ENCODE assay signal across 18 cellular contexts in genomic region chr12:125070117-125070516, GRCh38. TPM values are rescaled to one million over a fixed set of nuclear protein-coding genes. Genes with fewer than 3 reads are reported as not detected.
DNase-seq lines count a peak whose midpoint lies in the region; ATAC-seq and TF ChIP-seq lines count a peak whose summit lies in the region.
"Had no signal": no experiment of that assay in that cellular context is flagged by ENCODE, and none has a peak within 500 bp of the region (broad histone marks: within the 10 kb centered on the region; RNA-seq: fewer than 3 reads in every experiment).

No MANE protein-coding gene starts in this region.

- no peaks in the 10 kb centered on the region for H3K9me3 ChIP-seq in SK-N-SH
- H3K9me3 ChIP-seq: Caco-2, prostate gland, testis had no signal

- TF ChIP-seq EP300 in SK-N-SH (IDR thresholded peaks at IDR 0.05; ENCODE audit: borderline replicate concordance in 1 of 2, low read depth in 1 of 2, low read length in 1 of 2) = no peak

- 92% methylated on average over 6 of the region's 6 CpGs for whole genome bisulfite sequencing in SK-N-SH (ENCODE audit: low lambda C conversion rate)

- H3K4me2 ChIP-seq in SK-N-SH = no peak overlapping the region

- no peak overlapping the region for H3K27ac ChIP-seq in SK-N-SH (ENCODE audit: low read depth in 2 of 2, low read length in 1 of 2)
- H3K27ac ChIP-seq: prostate gland, testis had no signal

- peaks cover 0 to 13% of the 10 kb centered on the region in 2 experiments; a peak in 1 of 4 replicates for H3K4me1 ChIP-seq in SK-N-SH (ENCODE audit: control insufficient read depth in 1 of 2, insufficient read depth in 2 of 2, low read depth in 1 of 2, low read length in 1 of 2)
- H3K4me1 ChIP-seq: Caco-2, testis had no signal

- peaks cover 0 to 4% of the 10 kb centered on the region in 2 experiments for H3K36me3 ChIP-seq in SK-N-SH (replicated peaks in 1 of 2; ENCODE audit: control insufficient read depth in 1 of 2, insufficient read depth in 2 of 2, low read length in 1 of 2)
- H3K36me3 ChIP-seq: prostate gland had no signal

- TF ChIP-seq RAD21 in SK-N-SH (IDR thresholded peaks at IDR 0.05; ENCODE audit: low read length) = peak; percentile 68

- peak; percentile 52 for DNase-seq in SK-N-SH
- peak; percentile 53 for DNase-seq in SK-MEL-5 (ENCODE audit: low read depth, low spot score)
- DNase-seq in globus pallidus (ENCODE audit: low spot score) = peak; percentile 46
- peak; percentile 69 for DNase-seq in superior temporal gyrus (ENCODE audit: extremely low spot score)
- no peak for DNase-seq in NCI-H446 treated with DMSO at 0.1 percent for 48 hours (lab: John Stamatoyannopoulos, UW)
- no peak for DNase-seq in activated effector memory CD4-positive, alpha-beta T cell treated with Interleukin-2 at 50 U/mL for 16 hours
- no peak for DNase-seq in left colon
- DNase-seq: activated CD4-positive, alpha-beta T cell treated with anti-CD3 and anti-CD28 coated beads for 1 hour; Caco-2; islet precursor cell; KBM-7; NCI-H1417 treated with DMSO at 0.1 percent for 48 hours; NCI-H774; RPMI8226; testis had no signal

- no peaks in the 10 kb centered on the region for H3K27me3 ChIP-seq in SK-N-SH (ENCODE audit: insufficient read depth)
- H3K27me3 ChIP-seq: testis had no signal

- H2AFZ ChIP-seq in SK-N-SH (ENCODE audit: low read depth) = no peak overlapping the region

- peaks cover 10% of the 10 kb centered on the region for H3K79me2 ChIP-seq in SK-N-SH (ENCODE audit: insufficient read depth)

- no peak overlapping the region for H3K4me3 ChIP-seq in SK-N-SH (ENCODE audit: low read depth in 2 of 2, low read length in 1 of 2)
- H3K4me3 ChIP-seq: prostate gland, testis had no signal

- intact Hi-C loops in left colon (cut with DNase I, micrococcal nuclease) = no loop called here

- CTCF ChIA-PET in SK-N-SH (lab: Yijun Ruan, JAX) = interaction anchor here (0.7 to 2.0 kb wide), 7 partner anchors 10 to 164 kb away, joined by 3 to 8 read pairs (median 3); no protein-coding TSS in a partner anchor

- in situ Hi-C loops in SK-MEL-5 (cut with HindIII; ENCODE audit: low pct_unique_long_range_greater_than_20kb, low sequenced_read_pairs) = no loop called here

- no peak for TF ChIP-seq CTCF in SK-N-SH (IDR thresholded peaks at IDR 0.05)

- H4K20me1 ChIP-seq in SK-N-SH (ENCODE audit: insufficient read depth) = no peaks in the 10 kb centered on the region

- no peaks in the 10 kb centered on the region for H3F3A ChIP-seq in SK-N-SH (replicated peaks; ENCODE audit: insufficient read depth)

- no peak for ATAC-seq in SK-N-SH treated with all-trans-retinoic acid at 6 μM for 48 hours
- no peak for ATAC-seq in left colon
- ATAC-seq: activated naive CD4-positive, alpha-beta T cell treated with anti-CD3 and anti-CD28 coated beads, Interleukin-2, amount 50 U/mL, for 72 hours had no signal

- no peak overlapping the region for H3K9ac ChIP-seq in SK-N-SH

- H3K9me2 ChIP-seq in SK-N-SH = no peaks in the 10 kb centered on the region

- POLR2A ChIA-PET in SK-N-SH (lab: Yijun Ruan, JAX) = interaction anchor here (1.5 kb wide), 1 partner anchor 21 kb away, joined by 4 read pairs; no protein-coding TSS in a partner anchor

TF ChIP-seq in SK-N-SH, 30 proteins besides CTCF, POLR2A, EP300 and RAD21:
- TF ChIP-seq GABPA (IDR thresholded peaks at IDR 0.05; ENCODE audit: low read depth) (no peak), SMC3 (IDR thresholded peaks at IDR 0.05; ENCODE audit: low read depth, low read length) (peak; percentile 15; the same call in 1 of the 2 replicates)

TF ChIP-seq in SK-N-SH treated with all-trans-retinoic acid at 6 μM for 48 hours, 23 proteins besides CTCF, POLR2A, EP300 and RAD21:
- no peak for TF ChIP-seq ZNF70 (CRISPR knock-in tag; IDR thresholded peaks at IDR 0.05)
- no peak for TF ChIP-seq ZNF565 (CRISPR knock-in tag; conservative IDR thresholded peaks at IDR 0.05; ENCODE audit: low read depth)
- TF ChIP-seq OSR1 (CRISPR knock-in tag; IDR thresholded peaks at IDR 0.05) = no peak
- no peak for TF ChIP-seq SNAI2 (CRISPR knock-in tag; IDR thresholded peaks at IDR 0.05)
- no peak for TF ChIP-seq CSDC2 (CRISPR knock-in tag; IDR thresholded peaks at IDR 0.05)
- TF ChIP-seq TCF4 (CRISPR knock-in tag; IDR thresholded peaks at IDR 0.05; ENCODE audit: borderline replicate concordance) = no peak
- TF ChIP-seq PPARA (CRISPR knock-in tag; IDR thresholded peaks at IDR 0.05; ENCODE audit: borderline replicate concordance) = no peak
- TF ChIP-seq ZC3H10 (CRISPR knock-in tag; IDR thresholded peaks at IDR 0.05) = no peak
- TF ChIP-seq ARNTL (CRISPR knock-in tag; IDR thresholded peaks at IDR 0.05; ENCODE audit: borderline replicate concordance, low read depth) = no peak
- TF ChIP-seq ISL1 (CRISPR knock-in tag; IDR thresholded peaks at IDR 0.05) = no peak
- no peak for TF ChIP-seq ZFP3 (CRISPR knock-in tag; IDR thresholded peaks at IDR 0.05)
- TF ChIP-seq, protein P1, sequence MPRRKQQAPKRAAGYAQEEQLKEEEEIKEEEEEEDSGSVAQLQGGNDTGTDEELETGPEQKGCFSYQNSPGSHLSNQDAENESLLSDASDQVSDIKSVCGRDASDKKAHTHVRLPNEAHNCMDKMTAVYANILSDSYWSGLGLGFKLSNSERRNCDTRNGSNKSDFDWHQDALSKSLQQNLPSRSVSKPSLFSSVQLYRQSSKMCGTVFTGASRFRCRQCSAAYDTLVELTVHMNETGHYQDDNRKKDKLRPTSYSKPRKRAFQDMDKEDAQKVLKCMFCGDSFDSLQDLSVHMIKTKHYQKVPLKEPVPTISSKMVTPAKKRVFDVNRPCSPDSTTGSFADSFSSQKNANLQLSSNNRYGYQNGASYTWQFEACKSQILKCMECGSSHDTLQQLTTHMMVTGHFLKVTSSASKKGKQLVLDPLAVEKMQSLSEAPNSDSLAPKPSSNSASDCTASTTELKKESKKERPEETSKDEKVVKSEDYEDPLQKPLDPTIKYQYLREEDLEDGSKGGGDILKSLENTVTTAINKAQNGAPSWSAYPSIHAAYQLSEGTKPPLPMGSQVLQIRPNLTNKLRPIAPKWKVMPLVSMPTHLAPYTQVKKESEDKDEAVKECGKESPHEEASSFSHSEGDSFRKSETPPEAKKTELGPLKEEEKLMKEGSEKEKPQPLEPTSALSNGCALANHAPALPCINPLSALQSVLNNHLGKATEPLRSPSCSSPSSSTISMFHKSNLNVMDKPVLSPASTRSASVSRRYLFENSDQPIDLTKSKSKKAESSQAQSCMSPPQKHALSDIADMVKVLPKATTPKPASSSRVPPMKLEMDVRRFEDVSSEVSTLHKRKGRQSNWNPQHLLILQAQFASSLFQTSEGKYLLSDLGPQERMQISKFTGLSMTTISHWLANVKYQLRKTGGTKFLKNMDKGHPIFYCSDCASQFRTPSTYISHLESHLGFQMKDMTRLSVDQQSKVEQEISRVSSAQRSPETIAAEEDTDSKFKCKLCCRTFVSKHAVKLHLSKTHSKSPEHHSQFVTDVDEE (CRISPR knock-in tag; IDR thresholded peaks at IDR 0.05) = no peak

RNA-seq across cellular contexts. Expression of gene AACS, which starts 4.9 kb away (rescaled TPM):
- polyA plus RNA-seq in SK-N-SH (2012; rRNA removed) = 17.1 and 17.3 TPM in 2 replicates
- polyA plus RNA-seq in SK-N-SH (2012; cell fraction: cytosol; rRNA removed) = 11.1 and 14.1 TPM in 2 replicates
- polyA plus RNA-seq in SK-N-SH (2012; cell fraction: nucleus; rRNA removed) = 44.1 and 51.0 TPM in 2 replicates
- 13.0 and 13.8 TPM in 2 replicates for total RNA-seq in SK-MEL-5 (2014; rRNA removed; shearing (Covaris generic))
- 15.4 and 26.6 TPM in 2 replicates for polyA plus RNA-seq in SK-MEL-5 (2015; cell fraction: cytosol; rRNA removed)
- polyA plus RNA-seq in SK-MEL-5 (2015; cell fraction: nucleus; rRNA removed) = 18.4 and 18.9 TPM in 2 replicates
- total RNA-seq in left colon = 10 to 100 TPM; 43.8 to 69.0 TPM

Comparison
In these comparisons a context has a peak if more than half of its experiments do, and no peak if none do; other contexts are left out.
1. DNase-seq: peak in SK-N-SH (single experiment), SK-MEL-5 (single experiment), globus pallidus (single experiment) and superior temporal gyrus (single experiment); none in NCI-H446 treated with DMSO at 0.1 percent for 48 hours (single experiment), activated effector memory CD4-positive, alpha-beta T cell treated with Interleukin-2 at 50 U/mL for 16 hours (single experiment) and left colon (0 of 2).